25 cellular contexts compared by ENCODE assay signal in the genomic region with DNA sequence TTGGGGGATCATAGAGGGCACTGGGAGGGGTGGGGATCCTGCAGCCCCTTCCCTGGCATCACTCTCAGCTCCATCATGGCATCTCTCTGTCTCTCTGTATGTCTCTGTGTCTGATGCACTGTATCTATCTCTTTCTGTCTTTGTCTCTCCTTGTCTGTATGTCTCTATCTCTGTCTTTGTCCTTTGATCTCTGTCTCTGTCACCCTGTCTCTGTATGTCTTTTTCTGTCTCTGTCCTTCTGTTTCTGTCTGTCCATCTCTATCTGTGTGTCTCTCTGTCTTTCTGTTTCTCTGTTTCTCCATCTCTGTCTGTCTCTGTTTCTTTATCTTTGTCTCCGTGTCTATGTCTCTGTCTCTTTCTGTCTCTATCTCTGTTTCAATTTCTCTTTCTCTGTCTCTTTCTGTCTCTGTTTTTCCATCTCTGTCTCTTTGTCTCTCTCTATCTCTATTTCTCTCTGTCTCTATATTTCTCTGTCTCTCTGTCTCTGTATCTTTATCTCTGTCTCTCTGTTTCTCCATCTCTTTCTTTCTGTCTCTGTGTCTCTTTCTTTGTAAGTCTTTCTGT.
"Had no signal": no experiment of that assay in that cellular context is flagged by ENCODE, and none has a peak within 500 bp of the region (broad histone marks: within the 10 kb centered on the region; RNA-seq: fewer than 3 reads in every experiment).

No MANE protein-coding gene starts in this region.

- H3K4me3 ChIP-seq: coronary artery, dorsolateral prefrontal cortex, heart left ventricle had no signal

- H3K9me3 ChIP-seq: heart left ventricle had no signal

- DNase-seq: activated CD4-positive, alpha-beta memory T cell treated with anti-CD3 and anti-CD28 coated beads, Interleukin-2, amount 10 ng/mL, durations not matched to agents 7 days and 5 days; activated CD4-positive, alpha-beta T cell treated with anti-CD3 and anti-CD28 coated beads, Interleukin-2, amount 10 ng/mL, durations not matched to agents 24 days and 14 days; activated CD4-positive, CD25-positive, alpha-beta regulatory T cell; activated CD4-positive, CD25-positive, alpha-beta regulatory T cell treated with anti-CD3 and anti-CD28 coated beads, Interleukin-2, amount 50 U/mL, for 72 hours; activated CD8-positive, alpha-beta memory T cell treated with anti-CD3 and anti-CD28 coated beads, Interleukin-2, amount 10 ng/mL, durations not matched to agents 7 days and 5 days; activated naive CD4-positive, alpha-beta T cell treated with anti-CD3 and anti-CD28 coated beads, Interleukin-2, amount 10 ng/mL, durations not matched to agents 7 days and 5 days; activated T-cell treated with anti-CD3 and anti-CD28 coated beads, Interleukin-2, amount 50 U/mL, for 1 hour; amniotic stem cell; anterior cingulate cortex; brain microvascular endothelial cell; effector memory CD4-positive, alpha-beta T cell; foreskin fibroblast had no signal

- H3K9me3 Mint-ChIP-seq: activated CD4-positive, alpha-beta memory T cell treated with anti-CD3 and anti-CD28 coated beads, Interleukin-2, amount 10 ng/mL, durations not matched to agents 7 days and 5 days; activated CD4-positive, alpha-beta T cell treated with anti-CD3 and anti-CD28 coated beads, Interleukin-2, amount 10 ng/mL, durations not matched to agents 24 days and 14 days; activated naive CD4-positive, alpha-beta T cell treated with anti-CD3 and anti-CD28 coated beads, Interleukin-2, amount 10 ng/mL, durations not matched to agents 7 days and 5 days; activated T-helper 2 cell treated with anti-CD3 and anti-CD28 coated beads, Interferon-gamma antibody, Interleukin-2, Interleukin-4, amounts not matched to agents 10 μg/mL and 5 μg/mL and 100 μg/mL, durations not matched to agents 14 hours and 24 hours and 36 hours; central memory CD8-positive, alpha-beta T cell; dendritic cell treated with granulocyte-macrophage colony-stimulating factor and Interleukin-4, amounts not matched to agents 40 ng/mL and 50 ng/mL, for 4 days; endodermal cell had no signal

- H3K27ac Mint-ChIP-seq: activated CD4-positive, alpha-beta memory T cell treated with anti-CD3 and anti-CD28 coated beads, Interleukin-2, amount 10 ng/mL, durations not matched to agents 7 days and 5 days; activated CD4-positive, alpha-beta T cell treated with anti-CD3 and anti-CD28 coated beads for 36 hours; activated CD4-positive, alpha-beta T cell treated with anti-CD3 and anti-CD28 coated beads, Interleukin-2, amount 10 ng/mL, durations not matched to agents 24 days and 14 days; activated CD8-positive, alpha-beta memory T cell treated with anti-CD3 and anti-CD28 coated beads, Interleukin-2, amount 10 ng/mL, durations not matched to agents 7 days and 5 days; activated naive CD4-positive, alpha-beta T cell treated with anti-CD3 and anti-CD28 coated beads, Interleukin-2, amount 10 ng/mL, durations not matched to agents 7 days and 5 days; activated naive CD8-positive, alpha-beta T cell; activated T-helper 2 cell treated with anti-CD3 and anti-CD28 coated beads, Interferon-gamma antibody, Interleukin-2, Interleukin-4, amounts not matched to agents 10 μg/mL and 5 μg/mL and 100 μg/mL, durations not matched to agents 14 hours and 24 hours and 36 hours; dendritic cell treated with granulocyte-macrophage colony-stimulating factor and Interleukin-4, amounts not matched to agents 40 ng/mL and 50 ng/mL, for 4 days; endodermal cell had no signal

- H3K36me3 ChIP-seq: brain microvascular endothelial cell had no signal

- H3K27ac ChIP-seq: brain microvascular endothelial cell, coronary artery, dorsolateral prefrontal cortex had no signal

- H3K36me3 Mint-ChIP-seq: activated CD8-positive, alpha-beta memory T cell treated with anti-CD3 and anti-CD28 coated beads, Interleukin-2, amount 10 ng/mL, durations not matched to agents 7 days and 5 days; activated naive CD4-positive, alpha-beta T cell treated with anti-CD3 and anti-CD28 coated beads, Interleukin-2, amount 10 ng/mL, durations not matched to agents 7 days and 5 days; activated naive CD8-positive, alpha-beta T cell had no signal

- H3K27me3 ChIP-seq: brain microvascular endothelial cell, dorsolateral prefrontal cortex, heart left ventricle had no signal

- H3K4me3 Mint-ChIP-seq: activated CD4-positive, alpha-beta memory T cell treated with anti-CD3 and anti-CD28 coated beads, Interleukin-2, amount 10 ng/mL, durations not matched to agents 7 days and 5 days; activated CD4-positive, alpha-beta T cell treated with anti-CD3 and anti-CD28 coated beads for 36 hours; activated CD4-positive, alpha-beta T cell treated with anti-CD3 and anti-CD28 coated beads, Interleukin-2, amount 10 ng/mL, durations not matched to agents 24 days and 14 days; activated CD8-positive, alpha-beta memory T cell treated with anti-CD3 and anti-CD28 coated beads, Interleukin-2, amount 10 ng/mL, durations not matched to agents 7 days and 5 days; activated naive CD4-positive, alpha-beta T cell treated with anti-CD3 and anti-CD28 coated beads, Interleukin-2, amount 10 ng/mL, durations not matched to agents 7 days and 5 days; activated naive CD8-positive, alpha-beta T cell; central memory CD8-positive, alpha-beta T cell; dendritic cell treated with granulocyte-macrophage colony-stimulating factor and Interleukin-4, amounts not matched to agents 40 ng/mL and 50 ng/mL, for 4 days; endodermal cell had no signal

- FAIRE-seq: astrocyte, bronchial epithelial cell, frontal cortex had no signal

- H3K4me1 Mint-ChIP-seq: activated CD4-positive, alpha-beta memory T cell treated with anti-CD3 and anti-CD28 coated beads, Interleukin-2, amount 10 ng/mL, durations not matched to agents 7 days and 5 days; activated CD4-positive, alpha-beta T cell treated with anti-CD3 and anti-CD28 coated beads for 36 hours; activated CD4-positive, alpha-beta T cell treated with anti-CD3 and anti-CD28 coated beads, Interleukin-2, amount 10 ng/mL, durations not matched to agents 24 days and 14 days; activated CD8-positive, alpha-beta memory T cell treated with anti-CD3 and anti-CD28 coated beads, Interleukin-2, amount 10 ng/mL, durations not matched to agents 7 days and 5 days; activated naive CD4-positive, alpha-beta T cell treated with anti-CD3 and anti-CD28 coated beads, Interleukin-2, amount 10 ng/mL, durations not matched to agents 7 days and 5 days; central memory CD8-positive, alpha-beta T cell; endodermal cell had no signal

- ATAC-seq: activated CD4-positive, alpha-beta T cell treated with anti-CD3 and anti-CD28 coated beads for 36 hours; activated CD8-positive, alpha-beta memory T cell treated with anti-CD3 and anti-CD28 coated beads, Interleukin-2, amount 10 ng/mL, durations not matched to agents 7 days and 5 days; esophagus mucosa; heart left ventricle had no signal

- H3K27me3 Mint-ChIP-seq: activated CD4-positive, alpha-beta memory T cell treated with anti-CD3 and anti-CD28 coated beads, Interleukin-2, amount 10 ng/mL, durations not matched to agents 7 days and 5 days; activated CD4-positive, alpha-beta T cell treated with anti-CD3 and anti-CD28 coated beads for 36 hours; activated CD4-positive, alpha-beta T cell treated with anti-CD3 and anti-CD28 coated beads, Interleukin-2, amount 10 ng/mL, durations not matched to agents 24 days and 14 days; activated CD8-positive, alpha-beta memory T cell treated with anti-CD3 and anti-CD28 coated beads, Interleukin-2, amount 10 ng/mL, durations not matched to agents 7 days and 5 days; activated naive CD8-positive, alpha-beta T cell; central memory CD8-positive, alpha-beta T cell; dendritic cell treated with granulocyte-macrophage colony-stimulating factor and Interleukin-4, amounts not matched to agents 40 ng/mL and 50 ng/mL, for 4 days had no signal
